ENCODE assay signal across 11 cellular contexts in the genomic region with DNA sequence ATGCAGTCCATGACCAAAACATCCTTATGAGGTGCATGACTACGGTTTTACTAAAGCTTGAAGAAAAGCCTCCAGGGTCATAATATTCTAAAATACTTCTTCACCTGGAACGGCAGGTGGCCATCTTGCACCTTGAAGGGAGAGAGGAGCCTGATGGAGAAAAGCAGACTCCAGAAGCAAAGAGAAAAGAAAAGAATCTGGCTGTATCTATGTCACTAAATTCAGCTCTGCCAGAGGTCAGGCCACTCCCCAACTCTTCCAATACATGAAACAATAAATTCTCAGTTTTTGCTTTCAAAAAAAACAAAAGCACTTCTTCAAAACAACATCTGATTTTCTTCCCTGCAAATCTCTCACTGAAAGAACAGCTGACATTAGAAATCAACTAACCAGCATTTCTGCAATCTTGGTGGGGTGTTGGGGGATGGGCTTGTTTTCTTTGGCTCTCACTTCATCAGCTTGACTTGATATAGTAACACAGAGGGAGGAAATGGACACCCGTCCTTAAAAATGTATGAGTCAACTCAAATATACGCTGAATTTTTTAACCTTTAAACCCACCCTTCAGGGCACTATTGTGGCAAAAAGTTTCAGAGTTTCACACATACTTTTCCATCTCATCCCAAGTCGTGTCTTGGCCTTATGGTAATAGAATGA. TPM values are rescaled to one million over a fixed set of nuclear protein-coding genes. Genes with fewer than 3 reads are reported as not detected.
DNase-seq lines count a peak whose midpoint lies in the region; ATAC-seq, FAIRE-seq and TF ChIP-seq lines count a peak whose summit lies in the region.
"Had no signal": no experiment of that assay in that cellular context is flagged by ENCODE, and none has a peak within 500 bp of the region (broad histone marks: within the 10 kb centered on the region; RNA-seq: fewer than 3 reads in every experiment).

No MANE protein-coding gene starts in this region.

- H3K4me3 ChIP-seq in HepG2 (replicated peaks in 1 of 3; ENCODE audit: insufficient read depth in 1 of 3, low read depth in 2 of 3, low read length in 3 of 3) (no peak overlapping the region), gastroesophageal sphincter (no peak overlapping the region)

- POLR2A ChIA-PET in HepG2 (lab: Yijun Ruan, JAX): interaction anchor here (1.5 kb wide), 1 partner anchor 22 kb away, joined by 3 read pairs; the partner anchor contains the start of gene HIBADH

- intact Hi-C loops in HepG2 (cut with micrococcal nuclease; ENCODE audit: unreplicated experiment): no loop called here

- H3K27ac ChIP-seq in HepG2 (ENCODE audit: extremely low read length, insufficient read depth, low read length): no peak overlapping the region
- H3K27ac ChIP-seq in gastroesophageal sphincter: no peak overlapping the region

- H3K79me2 ChIP-seq in HepG2 (ENCODE audit: insufficient read depth, low read length): peaks cover 21% of the 10 kb centered on the region

- no peak for TF ChIP-seq POLR2A in HepG2 (IDR thresholded peaks at IDR 0.05; ENCODE audit: insufficient read depth in 1 of 2, low read depth in 2 of 2, low read length in 2 of 2)
- TF ChIP-seq POLR2A in gastroesophageal sphincter (IDR thresholded peaks at IDR 0.05): no peak

- TF ChIP-seq EP300 in HepG2 (IDR thresholded peaks at IDR 0.05; ENCODE audit: low read depth in 2 of 2, low read length in 2 of 2) (no peak), HepG2 (CRISPR knock-in tag; IDR thresholded peaks at IDR 0.05; ENCODE audit: borderline replicate concordance) (no peak), gastroesophageal sphincter (IDR thresholded peaks at IDR 0.05) (no peak)

- H4K20me1 ChIP-seq in HepG2 (ENCODE audit: insufficient read depth, low read length): no peaks in the 10 kb centered on the region

- peaks cover 3 to 8% of the 10 kb centered on the region in 2 experiments; a peak in 4 of 5 replicates for H3K36me3 ChIP-seq in HepG2 (replicated peaks in 1 of 2; ENCODE audit: control insufficient read depth in 1 of 2, insufficient read depth in 2 of 2, low read length in 2 of 2)
- H3K36me3 ChIP-seq in gastroesophageal sphincter: peaks cover 0 to 11% of the 10 kb centered on the region in 2 donors
- H3K36me3 ChIP-seq: BE2C had no signal

- ATAC-seq in HepG2 (no peak), gastroesophageal sphincter (no peak), HG03378 (IDR thresholded peaks at IDR 0.05; ENCODE audit: unreplicated experiment) (no peak)

- TF ChIP-seq CTCF in HepG2 (CRISPR knock-in tag; IDR thresholded peaks at IDR 0.05) (no peak), gastroesophageal sphincter (IDR thresholded peaks at IDR 0.05) (no peak)

- FAIRE-seq in HepG2 (lab: Jason Lieb, UNC): no peak

- WGBS in HepG2 (ENCODE audit: low lambda C conversion rate): 56% methylated on average over 5 of the region's 5 CpGs
- WGBS in gastroesophageal sphincter (ENCODE audit: low coverage in 1 of 2), 2 donors: 43 to 46% methylated on average over 4 to 5 of the region's 5 CpGs

- H2AFZ ChIP-seq in HepG2 (ENCODE audit: low read length): no peak overlapping the region

- TF ChIP-seq RAD21 in HepG2 (CRISPR knock-in tag; IDR thresholded peaks at IDR 0.05): no peak

- no peak overlapping the region for H3K4me2 ChIP-seq in HepG2 (ENCODE audit: low read depth, low read length)

- no TSS peak for BruUV-seq in HepG2 (replicated peaks; lab: Mats Ljungman, UMichigan)

- in situ Hi-C loops in HepG2 (cut with HindIII; ENCODE audit: extremely low pct_ligation_motif_present, low pct_unique_long_range_greater_than_20kb): no loop called here

- no peak overlapping the region for H3K9ac ChIP-seq in HepG2 (ENCODE audit: insufficient read depth, low read depth, low read length)

- CTCF ChIA-PET in HepG2 (lab: Yijun Ruan, JAX; ENCODE audit: low intra/inter-chr PET ratio, low total read pairs): no interaction called here

- H3K27me3 ChIP-seq in HepG2 (ENCODE audit: control insufficient read depth in 1 of 2, insufficient read depth in 2 of 2, low read length in 2 of 2) (no peaks in the 10 kb centered on the region), gastroesophageal sphincter (no peaks in the 10 kb centered on the region)
- H3K27me3 ChIP-seq: BE2C had no signal

- peaks cover 23% of the 10 kb centered on the region for H3K4me1 ChIP-seq in HepG2 (ENCODE audit: insufficient read depth, low read length)
- peaks cover 0 to 15% (median 0%) of the 10 kb centered on the region in 3 donors for H3K4me1 ChIP-seq in gastroesophageal sphincter
- H3K4me1 ChIP-seq: BE2C had no signal

- H3K9me3 ChIP-seq in HepG2 (ENCODE audit: low read length): no peaks in the 10 kb centered on the region
- no peaks in the 10 kb centered on the region for H3K9me3 ChIP-seq in gastroesophageal sphincter
- H3K9me3 ChIP-seq: BE2C had no signal

- DNase-seq in 8988T (peak; percentile 16), HPDE6-E6E7 (ENCODE audit: extremely low spot score) (peak; percentile 17), brain pericyte (ENCODE audit: low read depth, low spot score) (peak; percentile 84), HepG2 (ENCODE audit: low spot score) (peak; percentile 44), NCI-H345 (lab: John Stamatoyannopoulos, UW) (no peak), NCI-H2081 treated with DMSO at 0.1 percent for 48 hours (lab: John Stamatoyannopoulos, UW) (no peak)
- DNase-seq: activated effector memory CD4-positive, alpha-beta T cell treated with anti-CD3 and anti-CD28 coated beads, Interleukin-2, amount 50 U/mL, for 16 hours; BE2C; OCI-M1 had no signal

TF ChIP-seq in HepG2, 621 proteins besides CTCF, POLR2A, EP300 and RAD21:
- no peak for TF ChIP-seq YY1 (IDR thresholded peaks at IDR 0.05; ENCODE audit: insufficient read depth, insufficient replicate concordance, low read depth, low read length)
- TF ChIP-seq FOSL2 (CRISPR knock-in tag; IDR thresholded peaks at IDR 0.05): peak; percentile 56

RNA-seq across cellular contexts. Expression of gene HIBADH, which starts 21.6 kb away (rescaled TPM):
- total RNA-seq in HepG2 (2016; rRNA removed; fragmentation: Illumina TruSeq; extraction: Trizol) (59.5 and 75.2 TPM in 2 replicates), gastroesophageal sphincter (10 to 100 TPM; 49.3 to 70.9 (median 58.9) TPM)
- total RNA-seq in HepG2 (2016; cell fraction: cytosol; rRNA removed; fragmentation: Illumina TruSeq; extraction: Trizol; ENCODE audit: low read depth): 18.4 and 19.7 TPM in 2 replicates
- total RNA-seq in HepG2 (2016; cell fraction: insoluble cytoplasmic fraction; rRNA removed; fragmentation: Illumina TruSeq; extraction: Trizol): 58.9 and 80.7 TPM in 2 replicates
- 28.1 and 29.5 TPM in 2 replicates for total RNA-seq in HepG2 (2016; cell fraction: membrane; rRNA removed; fragmentation: Illumina TruSeq; extraction: Trizol)
- total RNA-seq in HepG2 (2016; cell fraction: nucleus; rRNA removed; fragmentation: Illumina TruSeq; extraction: Trizol): 35.3 and 35.9 TPM in 2 replicates
- 38.3 and 49.9 TPM in 2 replicates for polyA plus RNA-seq in HepG2 (2011; rRNA removed)
- polyA plus RNA-seq in HepG2 (2011; cell fraction: cytosol; rRNA removed): 33.7 and 40.2 TPM in 2 replicates
- 11.1 and 14.5 TPM in 2 replicates for polyA plus RNA-seq in HepG2 (2011; cell fraction: nucleus; rRNA removed)
- 25.4 and 35.3 TPM in 2 replicates for polyA plus RNA-seq in HepG2 (2012)
- 9.2 and 10.5 TPM in 2 replicates for polyA plus RNA-seq in HepG2 (2016; cell fraction: cytosol; fragmentation: Illumina TruSeq; extraction: Trizol; ENCODE audit: low read depth)
- 92.1 and 102 TPM in 2 replicates for polyA plus RNA-seq in HepG2 (2016; cell fraction: insoluble cytoplasmic fraction; fragmentation: Illumina TruSeq; extraction: Trizol; ENCODE audit: low read depth)
- 20.4 and 23.5 TPM in 2 replicates for polyA plus RNA-seq in HepG2 (2016; cell fraction: membrane; fragmentation: Illumina TruSeq; extraction: Trizol; ENCODE audit: low read depth)
- polyA plus RNA-seq in HepG2 (2016; cell fraction: nucleus; fragmentation: Illumina TruSeq; extraction: Trizol; ENCODE audit: insufficient read depth, low read depth): 41.6 and 44.3 TPM in 2 replicates
- 16.6 and 21.9 TPM in 2 replicates for polyA minus RNA-seq in HepG2 (2011; rRNA and poly(A)+ RNA removed; ENCODE audit: low replicate concordance)
- polyA minus RNA-seq in HepG2 (2011; cell fraction: cytosol; rRNA and poly(A)+ RNA removed): 15.9 and 16.9 TPM in 2 replicates
- 23.2 and 25.1 TPM in 2 replicates for polyA minus RNA-seq in HepG2 (2011; cell fraction: nucleus; rRNA and poly(A)+ RNA removed)

Comparison
In these comparisons a context has a peak if more than half of its experiments do, and no peak if none do; other contexts are left out.
1. DNase-seq: peak in 8988T (single experiment), HPDE6-E6E7 (single experiment), brain pericyte (single experiment) and HepG2 (single experiment); none in NCI-H345 (single experiment) and NCI-H2081 treated with DMSO at 0.1 percent for 48 hours (single experiment).